20 cellular contexts compared by ENCODE assay signal in the genomic region with DNA sequence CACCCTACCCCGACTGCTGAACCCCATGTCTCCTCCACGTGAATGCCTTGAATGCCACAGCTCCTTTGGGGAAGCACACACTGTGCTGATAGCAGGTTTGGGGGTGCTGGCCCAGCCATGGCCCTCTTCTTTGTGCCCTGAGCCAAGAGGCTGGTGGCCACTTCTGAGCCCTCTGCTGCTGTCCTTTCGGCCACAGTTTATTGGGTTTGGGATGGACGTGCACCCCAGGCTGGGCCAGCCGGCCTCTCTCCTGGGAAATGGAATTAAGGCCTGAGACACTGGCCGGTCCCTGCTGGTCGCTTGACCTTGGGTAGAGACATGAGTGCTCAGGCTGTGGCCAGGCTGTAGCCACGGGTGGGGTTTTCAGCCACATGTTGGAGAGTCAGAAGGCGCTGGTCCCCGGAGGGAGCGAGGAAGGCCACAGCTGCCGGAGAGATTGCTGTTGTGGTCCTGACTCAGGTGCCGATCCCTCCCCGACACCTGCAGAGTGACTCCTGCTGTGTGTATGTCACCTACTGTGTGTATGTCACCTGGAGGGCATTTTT. TPM values are rescaled to one million over a fixed set of nuclear protein-coding genes. Genes with fewer than 3 reads are reported as not detected.
A peak's percentile ranks its signal among the peaks of the same experiment; 100 is the strongest.
DNase-seq lines count a peak whose midpoint lies in the region; ATAC-seq and TF ChIP-seq lines count a peak whose summit lies in the region.
"Had no signal": no experiment of that assay in that cellular context is flagged by ENCODE, and none has a peak within 500 bp of the region (broad histone marks: within the 10 kb centered on the region; RNA-seq: fewer than 3 reads in every experiment).

No MANE protein-coding gene starts in this region.

- no peak overlapping the region for H3K23ac ChIP-seq in trophoblast cell (ENCODE audit: low read length)

- H2BK5ac ChIP-seq in trophoblast cell (ENCODE audit: low read depth, low read length, poor library complexity): peak overlapping the region; percentile 9

- TF ChIP-seq CTCF in brain (conservative IDR thresholded peaks at IDR 0.05): no peak
- no peak for TF ChIP-seq CTCF in transverse colon (IDR thresholded peaks at IDR 0.05)

- H3K27ac Mint-ChIP-seq in brain: peak overlapping the region in 4 of 5 experiments; percentile 74 to 92 (median 86)
- H3K27ac Mint-ChIP-seq: CD8-positive, alpha-beta T cell had no signal

- peaks cover 3% of the 10 kb centered on the region for H3K79me2 ChIP-seq in trophoblast cell (ENCODE audit: control insufficient read depth, insufficient read depth, low read length, poor library complexity)

- H2BK120ac ChIP-seq in trophoblast cell (ENCODE audit: insufficient read depth, low read length, poor library complexity): no peak overlapping the region

- no peak overlapping the region for H3K4me3 Mint-ChIP-seq in brain
- H3K4me3 Mint-ChIP-seq: CD8-positive, alpha-beta T cell had no signal

- peak overlapping the region in 10 of 11 experiments; percentile 30 to 99 (median 94); a peak in 18 of 22 replicates for H3K4me2 ChIP-seq in BLaER1 treated with 17β-estradiol and CSF1 and Interleukin-3, amounts not matched to agents 10 nM and 100 nM
- no peak overlapping the region for H3K4me2 ChIP-seq in trophoblast cell (ENCODE audit: low read length)

- no peak for TF ChIP-seq EP300 in transverse colon (IDR thresholded peaks at IDR 0.05; ENCODE audit: low read depth)

- H3K14ac ChIP-seq in trophoblast cell (ENCODE audit: low read length): no peak overlapping the region

- H4K12ac ChIP-seq in trophoblast cell (ENCODE audit: low read depth, low read length): no peak overlapping the region

- H4K91ac ChIP-seq in trophoblast cell (ENCODE audit: low read depth, low read length): peak overlapping the region; percentile 42

- peaks cover 67% of the 10 kb centered on the region for H3K4me1 Mint-ChIP-seq in brain

- H3K36me3 Mint-ChIP-seq in brain: no peaks in the 10 kb centered on the region
- H3K36me3 Mint-ChIP-seq: CD8-positive, alpha-beta T cell had no signal

- H2BK12ac ChIP-seq in trophoblast cell (ENCODE audit: low read length): peak overlapping the region; percentile 62

- H3K9ac ChIP-seq in BLaER1 treated with 17β-estradiol and CSF1 and Interleukin-3, amounts not matched to agents 10 nM and 100 nM: peak overlapping the region in 4 of 11 experiments; percentile 81 to 93 (median 88); a peak in 8 of 22 replicates
- no peak overlapping the region for H3K9ac ChIP-seq in trophoblast cell (ENCODE audit: low read length)

- WGBS in right cardiac atrium: 83% methylated on average over 14 of the region's 14 CpGs
- no CpG with 5 or more reads among the region's 14 CpGs for WGBS in trophoblast cell (ENCODE audit: extremely low coverage, insufficient coverage, insufficient read length)
- 80 to 83% methylated on average over 1 to 14 of the region's 14 CpGs for WGBS in transverse colon (ENCODE audit: low coverage in 1 of 2), 2 donors

- no peaks in the 10 kb centered on the region for H3K9me3 ChIP-seq in BLaER1 treated with 17β-estradiol and CSF1 and Interleukin-3, amounts not matched to agents 10 nM and 100 nM (replicated peaks in 1 of 11)
- H3K9me3 ChIP-seq in right cardiac atrium (ENCODE audit: control insufficient read depth, low read length): no peaks in the 10 kb centered on the region
- no peaks in the 10 kb centered on the region for H3K9me3 ChIP-seq in trophoblast cell (ENCODE audit: insufficient read depth, low read depth, low read length)
- H3K9me3 ChIP-seq in transverse colon: no peaks in the 10 kb centered on the region
- H3K9me3 ChIP-seq: SJSA1 had no signal

- intact Hi-C loops in right cardiac atrium (cut with DNase I) (loop anchor here in 1 of 4 donors (5.0 kb wide), 1 partner anchor 45 kb away; no protein-coding TSS in a partner anchor), transverse colon (cut with DNase I; ENCODE audit: low total_unique reads) (no loop called here)

- H3K4ac ChIP-seq in trophoblast cell (ENCODE audit: low read depth, low read length): no peak overlapping the region

- peaks cover 0 to 5% (median 0%) of the 10 kb centered on the region in 5 experiments for H3K9me3 Mint-ChIP-seq in brain
- H3K9me3 Mint-ChIP-seq: CD8-positive, alpha-beta T cell had no signal

- H4K20me1 ChIP-seq in BLaER1 treated with 17β-estradiol and CSF1 and Interleukin-3, amounts not matched to agents 10 nM and 100 nM: peaks cover 0 to 75% (median 0%) of the 10 kb centered on the region in 11 experiments; a peak in 4 of 22 replicates

- DNase-seq in right cardiac atrium: peak; percentile 44 to 70 (median 68)
- no peak for DNase-seq in trophoblast cell
- DNase-seq in DMS153 treated with DMSO at 0.1 percent for 48 hours (lab: John Stamatoyannopoulos, UW; ENCODE audit: unreplicated experiment): no peak
- no peak for DNase-seq in amniotic stem cell (lab: John Stamatoyannopoulos, UW)
- no peak for DNase-seq in activated CD4-positive, alpha-beta T cell treated with anti-CD3 and anti-CD28 coated beads for 1 hour
- no peak for DNase-seq in transverse colon
- DNase-seq: AML-193; CD8-positive, alpha-beta T cell; GOT3; KG1; NCI-H1092 treated with DMSO at 0.1 percent for 48 hours; NCI-H187; NCI-H510A had no signal

- H3K27me3 Mint-ChIP-seq in brain: no peaks in the 10 kb centered on the region

- peaks cover 0 to 93% (median 6%) of the 10 kb centered on the region in 11 experiments; a peak in 12 of 22 replicates for H3K27me3 ChIP-seq in BLaER1 treated with 17β-estradiol and CSF1 and Interleukin-3, amounts not matched to agents 10 nM and 100 nM
- H3K27me3 ChIP-seq in right cardiac atrium (ENCODE audit: control insufficient read depth, insufficient read depth) (no peaks in the 10 kb centered on the region), trophoblast cell (ENCODE audit: insufficient read depth, low read length) (no peaks in the 10 kb centered on the region), transverse colon (peaks cover 32% of the 10 kb centered on the region)

- H3K27ac ChIP-seq in BLaER1 treated with 17β-estradiol and CSF1 and Interleukin-3, amounts not matched to agents 10 nM and 100 nM: peak overlapping the region in 4 of 11 experiments; percentile 89 to 99 (median 97); a peak in 10 of 22 replicates
- H3K27ac ChIP-seq in right cardiac atrium (ENCODE audit: low read length): peak overlapping the region; percentile 31
- H3K27ac ChIP-seq in trophoblast cell (ENCODE audit: low read depth, low read length): no peak overlapping the region
- H3K27ac ChIP-seq in transverse colon: no peak overlapping the region
- H3K27ac ChIP-seq: SJSA1 had no signal

- H2AK5ac ChIP-seq in trophoblast cell (ENCODE audit: low read length): peak overlapping the region; percentile 57

- peaks cover 82 to 100% (median 99%) of the 10 kb centered on the region in 10 experiments for H3K4me1 ChIP-seq in BLaER1 treated with 17β-estradiol and CSF1 and Interleukin-3, amounts not matched to agents 10 nM and 100 nM
- peaks cover 7% of the 10 kb centered on the region for H3K4me1 ChIP-seq in right cardiac atrium (ENCODE audit: control insufficient read depth, insufficient read depth, low read length)
- H3K4me1 ChIP-seq in trophoblast cell (ENCODE audit: control insufficient read depth in 1 of 2, insufficient read depth in 2 of 2, low read length in 2 of 2): peaks cover 31 to 35% of the 10 kb centered on the region in 2 experiments
- peaks cover 17 to 31% (median 20%) of the 10 kb centered on the region in 4 donors for H3K4me1 ChIP-seq in transverse colon
- H3K4me1 ChIP-seq: SJSA1 had no signal

- H3K18ac ChIP-seq in trophoblast cell (ENCODE audit: low read length): no peak overlapping the region

- no peaks in the 10 kb centered on the region for H3K36me3 ChIP-seq in BLaER1 treated with 17β-estradiol and CSF1 and Interleukin-3, amounts not matched to agents 10 nM and 100 nM
- no peaks in the 10 kb centered on the region for H3K36me3 ChIP-seq in trophoblast cell (ENCODE audit: control insufficient read depth in 1 of 2, insufficient read depth in 2 of 2, low read length in 2 of 2)
- H3K36me3 ChIP-seq in transverse colon: no peaks in the 10 kb centered on the region
- H3K36me3 ChIP-seq: SJSA1 had no signal

- no peak overlapping the region for H2AFZ ChIP-seq in trophoblast cell (ENCODE audit: insufficient read depth, low read length, poor library complexity)

- peaks cover 27% of the 10 kb centered on the region for H3K79me1 ChIP-seq in trophoblast cell (ENCODE audit: low read length)

- ATAC-seq in right cardiac atrium: no peak
- ATAC-seq: CD8-positive, alpha-beta T cell had no signal

- no peak overlapping the region for H3K4me3 ChIP-seq in BLaER1 treated with 17β-estradiol and CSF1 and Interleukin-3, amounts not matched to agents 10 nM and 100 nM
- H3K4me3 ChIP-seq in right cardiac atrium (ENCODE audit: low read length) (no peak overlapping the region), trophoblast cell (ENCODE audit: low read depth, low read length) (no peak overlapping the region), transverse colon (no peak overlapping the region)
- H3K4me3 ChIP-seq: SJSA1 had no signal

- TF ChIP-seq POLR2A in transverse colon (IDR thresholded peaks at IDR 0.05): no peak

- in situ Hi-C loops in transverse colon (cut with MboI; ENCODE audit: low pct_ligation_motif_present in 1 of 4, low pct_unique_long_range_greater_than_20kb in 1 of 4, low sequenced_read_pairs in 3 of 4): no loop called here

- no peak overlapping the region for H4K8ac ChIP-seq in trophoblast cell (ENCODE audit: low read depth, low read length)

RNA-seq across cellular contexts. Expression of a gene that starts 26.6 kb away (rescaled TPM):
- polyA plus RNA-seq in brain (ENCODE audit: insufficient read depth, low read depth, low replicate concordance) (89.4 TPM), right cardiac atrium (2.0 TPM)
- total RNA-seq in right cardiac atrium (1 to 10 TPM; 1.2 to 5.4 (median 1.4) TPM), transverse colon (under 1 TPM in 1 of 4 donors, not detected in 3; 0.64 TPM)
- 0.89 and 0.90 TPM in 2 replicates for polyA plus RNA-seq in trophoblast cell (2013)
- total RNA-seq: A673; CD8-positive, alpha-beta T cell; Daoy; MCF 10A; SJSA1 had no signal

RNA-seq across cellular contexts. Expression of a gene that starts 48.1 kb away (rescaled TPM):
- polyA plus RNA-seq in brain (ENCODE audit: insufficient read depth, low read depth, low replicate concordance) (24.2 TPM), right cardiac atrium (37.3 TPM)
- total RNA-seq in right cardiac atrium (10 to 100 TPM; 30.3 to 90.2 (median 47.1) TPM), transverse colon (1 to 10 TPM in 2 of 4 donors, under 1 TPM in 2; 0.64 to 2.4 (median 1.5) TPM)
- polyA plus RNA-seq in trophoblast cell (2013): 5.9 and 6.2 TPM in 2 replicates
- total RNA-seq: Daoy, MCF 10A, SJSA1 had no signal

RNA-seq across cellular contexts. Expression of a gene that starts 53.6 kb away (rescaled TPM):
- polyA plus RNA-seq in brain (ENCODE audit: insufficient read depth, low read depth, low replicate concordance) (4.9 TPM), right cardiac atrium (0.05 TPM)
- total RNA-seq in right cardiac atrium (under 1 TPM in 2 of 4 donors, not detected in 2; 0.09 to 0.14 TPM), transverse colon (not detected)
- 0.01 and 0.03 TPM in 2 replicates for polyA plus RNA-seq in trophoblast cell (2013)
- total RNA-seq: A673, Daoy, MCF 10A, RPMI7951, SJSA1 had no signal

RNA-seq across cellular contexts. Expression of a gene that starts 57.8 kb away (rescaled TPM):
- polyA plus RNA-seq in brain (ENCODE audit: insufficient read depth, low read depth, low replicate concordance) (0.80 TPM), right cardiac atrium (not detected)
- total RNA-seq in right cardiac atrium (not detected), transverse colon (not detected)
- 0.25 and 0.27 TPM in 2 replicates for polyA plus RNA-seq in trophoblast cell (2013)
- total RNA-seq: A673; CD8-positive, alpha-beta T cell; Daoy; MCF 10A; RPMI7951; SJSA1 had no signal

Comparison
In these comparisons a context has a peak if more than half of its experiments do, and no peak if none do; other contexts are left out.
1. DNase-seq: peak in right cardiac atrium (3 of 3); none in trophoblast cell (0 of 2), DMS153 treated with DMSO at 0.1 percent for 48 hours (single experiment), amniotic stem cell (single experiment), activated CD4-positive, alpha-beta T cell treated with anti-CD3 and anti-CD28 coated beads for 1 hour (single experiment) and transverse colon (single experiment).
2. RNA of a gene that starts 48.1 kb away (total RNA-seq): 30.3 to 90.2 TPM in right cardiac atrium; 0.64 to 2.4 TPM in transverse colon; every median in the first group is over 4 times any median in the second.